In genomic region chr10:79124066-79124465, GRCh38 we compare ENCODE assay signal across 24 cellular contexts. TPM values are rescaled to one million over a fixed set of nuclear protein-coding genes. Genes with fewer than 3 reads are reported as not detected.
A peak's percentile ranks its signal among the peaks of the same experiment; 100 is the strongest.
DNase-seq lines count a peak whose midpoint lies in the region; ATAC-seq and TF ChIP-seq lines count a peak whose summit lies in the region.
"Had no signal": no experiment of that assay in that cellular context is flagged by ENCODE, and none has a peak within 500 bp of the region (broad histone marks: within the 10 kb centered on the region; RNA-seq: fewer than 3 reads in every experiment).

No MANE protein-coding gene starts in this region.

- H3K4me1 ChIP-seq in IMR-90 (ENCODE audit: control insufficient read depth, insufficient read depth, low read length), result peaks cover 19% of the 10 kb centered on the region
- peaks cover 13% of the 10 kb centered on the region for H3K4me1 ChIP-seq in endodermal cell (ENCODE audit: control insufficient read depth, insufficient read depth, low read length)
- H3K4me1 ChIP-seq in skeletal muscle tissue (ENCODE audit: control insufficient read depth in 3 of 3, insufficient read depth in 3 of 3, low read length in 3 of 3), result peaks cover 46 to 69% (median 61%) of the 10 kb centered on the region in 3 donors

- no peak overlapping the region for H3K9ac ChIP-seq in IMR-90 (ENCODE audit: low read depth, low read length)
- no peak overlapping the region for H3K9ac ChIP-seq in endodermal cell (ENCODE audit: extremely low read depth, low read length, poor library complexity, severe bottlenecking)
- H3K9ac ChIP-seq in skeletal muscle tissue (ENCODE audit: low read depth in 1 of 3, low read length in 3 of 3), result peak overlapping the region in 1 of 3 donors; percentile 33

- TF ChIP-seq POLR2A in IMR-90 (IDR thresholded peaks at IDR 0.05; ENCODE audit: low read depth, low read length), result no peak

- H3K4me2 ChIP-seq in IMR-90 (ENCODE audit: low read depth, low read length), result no peak overlapping the region
- H3K4me2 ChIP-seq: GM23338 had no signal

- no peaks in the 10 kb centered on the region for H3K4me1 Mint-ChIP-seq in activated CD8-positive, alpha-beta memory T cell treated with anti-CD3 and anti-CD28 coated beads, Interleukin-2, amount 10 ng/mL, durations not matched to agents 7 days and 5 days
- peaks cover 26% of the 10 kb centered on the region for H3K4me1 Mint-ChIP-seq in endodermal cell
- H3K4me1 Mint-ChIP-seq: B cell; stimulated activated memory B cell treated with anti-CD40 and anti-IgM and Interleukin-4, amounts not matched to agents 10 μg/mL and 1 μg/mL and 100 μg/mL, for 72 hours had no signal

- peak overlapping the region; percentile 5 for H3K27ac Mint-ChIP-seq in activated CD8-positive, alpha-beta memory T cell treated with anti-CD3 and anti-CD28 coated beads, Interleukin-2, amount 10 ng/mL, durations not matched to agents 7 days and 5 days
- H3K27ac Mint-ChIP-seq in endodermal cell, result peak overlapping the region; percentile 39
- H3K27ac Mint-ChIP-seq: B cell; stimulated activated memory B cell treated with anti-CD40 and anti-IgM and Interleukin-4, amounts not matched to agents 10 μg/mL and 1 μg/mL and 100 μg/mL, for 72 hours had no signal

- H3K9me1 ChIP-seq in IMR-90 (ENCODE audit: insufficient read depth, low read length), result peaks cover 11% of the 10 kb centered on the region

- peak overlapping the region in 1 of 2 experiments; percentile 24; a peak in 1 of 4 replicates for H4K8ac ChIP-seq in IMR-90 (ENCODE audit: low read depth in 2 of 2, low read length in 2 of 2)

- no peak overlapping the region; the same call in 1 of the 2 replicates for H3K23ac ChIP-seq in IMR-90 (ENCODE audit: low read depth, low read length)

- TF ChIP-seq CTCF in IMR-90 (conservative IDR thresholded peaks at IDR 0.05; ENCODE audit: low read depth, low read length) (no peak), endodermal cell (conservative IDR thresholded peaks at IDR 0.05) (no peak)

- ATAC-seq in activated CD8-positive, alpha-beta memory T cell treated with anti-CD3 and anti-CD28 coated beads, Interleukin-2, amount 10 ng/mL, durations not matched to agents 7 days and 5 days, result no peak
- no peak for ATAC-seq in IMR-90 (ENCODE audit: low read depth)
- no peak for ATAC-seq in HG02970 (IDR thresholded peaks at IDR 0.05; ENCODE audit: low FRiP score, unreplicated experiment)
- ATAC-seq: GM23338; stimulated activated memory B cell treated with anti-CD40 and anti-IgM and Interleukin-4, amounts not matched to agents 10 μg/mL and 1 μg/mL and 100 μg/mL, for 72 hours had no signal

- no peak overlapping the region for H2AK5ac ChIP-seq in IMR-90 (ENCODE audit: low read depth, low read length)

- no peak overlapping the region for H3K4me3 Mint-ChIP-seq in activated CD8-positive, alpha-beta memory T cell treated with anti-CD3 and anti-CD28 coated beads, Interleukin-2, amount 10 ng/mL, durations not matched to agents 7 days and 5 days
- H3K4me3 Mint-ChIP-seq in endodermal cell, result no peak overlapping the region
- H3K4me3 Mint-ChIP-seq: B cell; central memory CD8-positive, alpha-beta T cell; GM23338; stimulated activated memory B cell treated with anti-CD40 and anti-IgM and Interleukin-4, amounts not matched to agents 10 μg/mL and 1 μg/mL and 100 μg/mL, for 72 hours had no signal

- no peak overlapping the region for H3K18ac ChIP-seq in IMR-90 (ENCODE audit: low read depth, low read length)

- intact Hi-C loops in IMR-90 (cut with micrococcal nuclease), result no loop called here

- H3K4me3 ChIP-seq in IMR-90 (ENCODE audit: insufficient read depth, low read depth, low read length), result no peak overlapping the region
- H3K4me3 ChIP-seq in endodermal cell (ENCODE audit: low read length), result no peak overlapping the region
- H3K4me3 ChIP-seq in skeletal muscle tissue (ENCODE audit: low read length in 3 of 3), result peak overlapping the region in 1 of 3 donors; percentile 16
- H3K4me3 ChIP-seq: GM23338, thoracic aorta had no signal

- TF ChIP-seq RAD21 in IMR-90 (IDR thresholded peaks at IDR 0.05; ENCODE audit: low read length), result no peak

- POLR2A ChIA-PET in IMR-90 (lab: Charles Lee; ENCODE audit: unreplicated experiment), result no interaction called here

- H2AFZ ChIP-seq in IMR-90 (replicated peaks; ENCODE audit: low read length, poor library complexity), result no peak overlapping the region
- H2AFZ ChIP-seq: GM23338 had no signal

- dilution Hi-C loops in IMR-90 (cut with HindIII; ENCODE audit: low sequenced_read_pairs, unreplicated experiment), result no loop called here

- H3K36me3 ChIP-seq in IMR-90 (ENCODE audit: control insufficient read depth, insufficient read depth, low read length) (peaks cover 79% of the 10 kb centered on the region), endodermal cell (ENCODE audit: control insufficient read depth, insufficient read depth, low read length) (peaks cover 58% of the 10 kb centered on the region), skeletal muscle tissue (ENCODE audit: control insufficient read depth in 3 of 3, insufficient read depth in 3 of 3, low read length in 3 of 3) (peaks cover 28 to 38% (median 34%) of the 10 kb centered on the region in 3 donors)

- no peak overlapping the region for H2BK120ac ChIP-seq in IMR-90 (ENCODE audit: low read depth, low read length)

- no peak overlapping the region for H2BK15ac ChIP-seq in IMR-90 (ENCODE audit: low read depth, low read length)

- H3K9me3 Mint-ChIP-seq in activated CD8-positive, alpha-beta memory T cell treated with anti-CD3 and anti-CD28 coated beads, Interleukin-2, amount 10 ng/mL, durations not matched to agents 7 days and 5 days (ENCODE audit: low read depth), result no peaks in the 10 kb centered on the region
- no peaks in the 10 kb centered on the region for H3K9me3 Mint-ChIP-seq in endodermal cell
- H3K9me3 Mint-ChIP-seq: central memory CD8-positive, alpha-beta T cell; GM23338; stimulated activated memory B cell treated with anti-CD40 and anti-IgM and Interleukin-4, amounts not matched to agents 10 μg/mL and 1 μg/mL and 100 μg/mL, for 72 hours had no signal

- H3K27me3 ChIP-seq in IMR-90 (ENCODE audit: control insufficient read depth, insufficient read depth, low read length) (no peaks in the 10 kb centered on the region), endodermal cell (ENCODE audit: control insufficient read depth, insufficient read depth, low read length, poor library complexity, severe bottlenecking) (no peaks in the 10 kb centered on the region), skeletal muscle tissue (ENCODE audit: control insufficient read depth in 3 of 3, insufficient read depth in 3 of 3, low read length in 3 of 3) (no peaks in the 10 kb centered on the region)

- H3K4ac ChIP-seq in IMR-90 (ENCODE audit: low read depth, low read length), result no peak overlapping the region

- no peak overlapping the region for H4K5ac ChIP-seq in IMR-90 (ENCODE audit: low read depth, low read length)

- BruUV-seq in IMR-90 (replicated peaks; lab: Mats Ljungman, UMichigan), result no TSS peak

- no peaks in the 10 kb centered on the region for H3K27me3 Mint-ChIP-seq in activated CD8-positive, alpha-beta memory T cell treated with anti-CD3 and anti-CD28 coated beads, Interleukin-2, amount 10 ng/mL, durations not matched to agents 7 days and 5 days
- no peaks in the 10 kb centered on the region for H3K27me3 Mint-ChIP-seq in endodermal cell (ENCODE audit: insufficient read depth)
- H3K27me3 Mint-ChIP-seq: B cell; central memory CD8-positive, alpha-beta T cell; stimulated activated memory B cell treated with anti-CD40 and anti-IgM and Interleukin-4, amounts not matched to agents 10 μg/mL and 1 μg/mL and 100 μg/mL, for 72 hours had no signal

- H3K79me1 ChIP-seq in IMR-90 (ENCODE audit: low read depth in 1 of 2, low read length in 2 of 2), result peaks cover 55 to 99% of the 10 kb centered on the region in 2 experiments

- in situ Hi-C loops in IMR-90 (cut with MboI; ENCODE audit: low sequenced_read_pairs), result no loop called here

- H2AK9ac ChIP-seq in IMR-90 (replicated peaks; ENCODE audit: low read depth, low read length, poor library complexity), result no peak overlapping the region

- CTCF ChIA-PET in activated CD8-positive, alpha-beta memory T cell treated with anti-CD3 and anti-CD28 coated beads, Interleukin-2, amount 10 ng/mL, durations not matched to agents 7 days and 5 days (lab: Charles Lee), result interaction anchor here (1.4 to 1.5 kb wide), 2 partner anchors 9 kb away, joined by 5 read pairs; no protein-coding TSS in a partner anchor
- CTCF ChIA-PET in IMR-90 (lab: Yijun Ruan, JAX), result no interaction called here

- H3K36me3 Mint-ChIP-seq in activated CD8-positive, alpha-beta memory T cell treated with anti-CD3 and anti-CD28 coated beads, Interleukin-2, amount 10 ng/mL, durations not matched to agents 7 days and 5 days, result no peaks in the 10 kb centered on the region
- H3K36me3 Mint-ChIP-seq in endodermal cell (ENCODE audit: low read depth), result peaks cover 36% of the 10 kb centered on the region
- H3K36me3 Mint-ChIP-seq: stimulated activated memory B cell treated with anti-CD40 and anti-IgM and Interleukin-4, amounts not matched to agents 10 μg/mL and 1 μg/mL and 100 μg/mL, for 72 hours had no signal

- H3K27ac ChIP-seq in IMR-90 (ENCODE audit: insufficient read depth, low read length) (no peak overlapping the region), endodermal cell (ENCODE audit: low read depth, low read length) (no peak overlapping the region), skeletal muscle tissue (ENCODE audit: low read depth, low read length) (peak overlapping the region; percentile 59)
- H3K27ac ChIP-seq: thoracic aorta, VCaP had no signal

- H3K56ac ChIP-seq in IMR-90 (ENCODE audit: extremely low read depth, insufficient read depth, low read length), result no peak overlapping the region

- no peak overlapping the region for H4K91ac ChIP-seq in IMR-90 (ENCODE audit: insufficient read depth, low read depth, low read length)

- H3K14ac ChIP-seq in IMR-90 (replicated peaks; ENCODE audit: low read depth, low read length), result 0 out of 2 replicates have a peak overlapping the region, but pooled peaks have one; percentile 4

- peaks cover 81% of the 10 kb centered on the region for H4K20me1 ChIP-seq in IMR-90 (ENCODE audit: insufficient read depth, low read length)

- no peak overlapping the region for H2BK20ac ChIP-seq in IMR-90 (ENCODE audit: low read depth, low read length)

- no peak for DNase-seq in activated CD8-positive, alpha-beta memory T cell treated with anti-CD3 and anti-CD28 coated beads, Interleukin-2, amount 10 ng/mL, durations not matched to agents 7 days and 5 days
- DNase-seq in activated CD8-positive, alpha-beta memory T cell treated with anti-CD3 and anti-CD28 coated beads, Interleukin-2, amount 50 U/mL, for 48 hours, result no peak
- no peak for DNase-seq in IMR-90
- no peak for DNase-seq in endodermal cell
- no peak for DNase-seq in HuH-7 (ENCODE audit: low spot score)
- DNase-seq in mucosa of gallbladder (ENCODE audit: low spot score), result no peak
- DNase-seq: 8988T; activated CD4-positive, alpha-beta T cell treated with anti-CD3 and anti-CD28 coated beads, Interleukin-2, amount 50 U/mL, for 1 hour; activated naive CD4-positive, alpha-beta T cell treated with anti-CD3 and anti-CD28 coated beads, Interleukin-2, amount 50 U/mL, for 16 hours; anterior cingulate cortex; GDM1; kidney; NCI-H1048; NCI-H1694 treated with DMSO at 0.1 percent for 48 hours; NCI-H2227 treated with DMSO at 0.1 percent for 48 hours; stimulated activated CD4-positive, alpha-beta T cell treated with anti-CD3 and anti-CD28 coated beads, Interleukin-4, amount 100 ng/mL, for 1 hour had no signal

- H2BK5ac ChIP-seq in IMR-90 (ENCODE audit: low read depth, low read length, poor library complexity, severe bottlenecking), result no peak overlapping the region

- H3K9me3 ChIP-seq in IMR-90 (ENCODE audit: control insufficient read depth, insufficient read depth, low read length) (no peaks in the 10 kb centered on the region), endodermal cell (ENCODE audit: control insufficient read depth, low read length) (no peaks in the 10 kb centered on the region), skeletal muscle tissue (ENCODE audit: control insufficient read depth in 3 of 3, low read length in 3 of 3) (no peaks in the 10 kb centered on the region)
- H3K9me3 ChIP-seq: thoracic aorta had no signal

RNA-seq across cellular contexts. Expression of gene ZMIZ1, which starts 55.3 kb away (rescaled TPM):
- 10 to 100 TPM; 52.7 to 71.5 TPM for total RNA-seq in activated CD8-positive, alpha-beta memory T cell treated with anti-CD3 and anti-CD28 coated beads, Interleukin-2, amount 10 ng/mL, durations not matched to agents 7 days and 5 days
- total RNA-seq in IMR-90 (2012; rRNA removed), result 6.6 and 6.7 TPM in 2 replicates
- polyA plus RNA-seq in IMR-90 (2012; rRNA removed), result 43.2 and 48.7 TPM in 2 replicates
- 39.5 and 51.2 TPM in 2 replicates for polyA plus RNA-seq in IMR-90 (2012; cell fraction: cytosol; rRNA removed)
- 57.0 and 113 TPM in 2 replicates for polyA plus RNA-seq in IMR-90 (2012; cell fraction: nucleus; rRNA removed; ENCODE audit: low replicate concordance)
- total RNA-seq in endodermal cell, result 10 to 100 TPM; 65.3 to 67.5 TPM
- 77.5 TPM for polyA plus RNA-seq in endodermal cell (2013, experiment 1 of 2)
- polyA plus RNA-seq in endodermal cell (2013, experiment 2 of 2), result 68.6 TPM
- total RNA-seq in skeletal muscle tissue, result 11.5 TPM
- total RNA-seq in mucosa of gallbladder, result 107 TPM
